ENCODE assay signal across 1 cellular context in the genomic region with DNA sequence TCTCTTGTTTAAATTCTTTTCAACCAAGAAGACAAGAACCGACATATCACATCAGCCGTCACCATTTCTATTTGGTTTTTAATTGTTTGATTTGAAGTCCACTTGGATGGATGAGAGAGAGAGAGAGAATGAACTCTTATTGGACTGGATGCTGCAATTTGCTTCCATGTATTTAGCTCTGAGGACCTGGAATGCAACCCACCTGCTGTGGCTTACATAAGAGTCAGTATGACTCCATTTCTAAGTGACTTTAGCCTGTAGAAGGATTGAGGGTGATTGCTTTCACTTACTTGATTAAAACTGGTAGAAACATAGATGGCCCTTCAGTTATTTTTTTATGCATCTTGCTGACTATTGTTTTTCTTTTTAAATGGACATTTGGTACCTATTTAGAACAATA.
TF ChIP-seq lines count a peak whose summit lies in the region.

No MANE protein-coding gene starts in this region.

TF ChIP-seq in GM23338, 12 proteins besides CTCF, POLR2A, EP300 and RAD21 (continued from another document):
- TF ChIP-seq, protein P1, sequence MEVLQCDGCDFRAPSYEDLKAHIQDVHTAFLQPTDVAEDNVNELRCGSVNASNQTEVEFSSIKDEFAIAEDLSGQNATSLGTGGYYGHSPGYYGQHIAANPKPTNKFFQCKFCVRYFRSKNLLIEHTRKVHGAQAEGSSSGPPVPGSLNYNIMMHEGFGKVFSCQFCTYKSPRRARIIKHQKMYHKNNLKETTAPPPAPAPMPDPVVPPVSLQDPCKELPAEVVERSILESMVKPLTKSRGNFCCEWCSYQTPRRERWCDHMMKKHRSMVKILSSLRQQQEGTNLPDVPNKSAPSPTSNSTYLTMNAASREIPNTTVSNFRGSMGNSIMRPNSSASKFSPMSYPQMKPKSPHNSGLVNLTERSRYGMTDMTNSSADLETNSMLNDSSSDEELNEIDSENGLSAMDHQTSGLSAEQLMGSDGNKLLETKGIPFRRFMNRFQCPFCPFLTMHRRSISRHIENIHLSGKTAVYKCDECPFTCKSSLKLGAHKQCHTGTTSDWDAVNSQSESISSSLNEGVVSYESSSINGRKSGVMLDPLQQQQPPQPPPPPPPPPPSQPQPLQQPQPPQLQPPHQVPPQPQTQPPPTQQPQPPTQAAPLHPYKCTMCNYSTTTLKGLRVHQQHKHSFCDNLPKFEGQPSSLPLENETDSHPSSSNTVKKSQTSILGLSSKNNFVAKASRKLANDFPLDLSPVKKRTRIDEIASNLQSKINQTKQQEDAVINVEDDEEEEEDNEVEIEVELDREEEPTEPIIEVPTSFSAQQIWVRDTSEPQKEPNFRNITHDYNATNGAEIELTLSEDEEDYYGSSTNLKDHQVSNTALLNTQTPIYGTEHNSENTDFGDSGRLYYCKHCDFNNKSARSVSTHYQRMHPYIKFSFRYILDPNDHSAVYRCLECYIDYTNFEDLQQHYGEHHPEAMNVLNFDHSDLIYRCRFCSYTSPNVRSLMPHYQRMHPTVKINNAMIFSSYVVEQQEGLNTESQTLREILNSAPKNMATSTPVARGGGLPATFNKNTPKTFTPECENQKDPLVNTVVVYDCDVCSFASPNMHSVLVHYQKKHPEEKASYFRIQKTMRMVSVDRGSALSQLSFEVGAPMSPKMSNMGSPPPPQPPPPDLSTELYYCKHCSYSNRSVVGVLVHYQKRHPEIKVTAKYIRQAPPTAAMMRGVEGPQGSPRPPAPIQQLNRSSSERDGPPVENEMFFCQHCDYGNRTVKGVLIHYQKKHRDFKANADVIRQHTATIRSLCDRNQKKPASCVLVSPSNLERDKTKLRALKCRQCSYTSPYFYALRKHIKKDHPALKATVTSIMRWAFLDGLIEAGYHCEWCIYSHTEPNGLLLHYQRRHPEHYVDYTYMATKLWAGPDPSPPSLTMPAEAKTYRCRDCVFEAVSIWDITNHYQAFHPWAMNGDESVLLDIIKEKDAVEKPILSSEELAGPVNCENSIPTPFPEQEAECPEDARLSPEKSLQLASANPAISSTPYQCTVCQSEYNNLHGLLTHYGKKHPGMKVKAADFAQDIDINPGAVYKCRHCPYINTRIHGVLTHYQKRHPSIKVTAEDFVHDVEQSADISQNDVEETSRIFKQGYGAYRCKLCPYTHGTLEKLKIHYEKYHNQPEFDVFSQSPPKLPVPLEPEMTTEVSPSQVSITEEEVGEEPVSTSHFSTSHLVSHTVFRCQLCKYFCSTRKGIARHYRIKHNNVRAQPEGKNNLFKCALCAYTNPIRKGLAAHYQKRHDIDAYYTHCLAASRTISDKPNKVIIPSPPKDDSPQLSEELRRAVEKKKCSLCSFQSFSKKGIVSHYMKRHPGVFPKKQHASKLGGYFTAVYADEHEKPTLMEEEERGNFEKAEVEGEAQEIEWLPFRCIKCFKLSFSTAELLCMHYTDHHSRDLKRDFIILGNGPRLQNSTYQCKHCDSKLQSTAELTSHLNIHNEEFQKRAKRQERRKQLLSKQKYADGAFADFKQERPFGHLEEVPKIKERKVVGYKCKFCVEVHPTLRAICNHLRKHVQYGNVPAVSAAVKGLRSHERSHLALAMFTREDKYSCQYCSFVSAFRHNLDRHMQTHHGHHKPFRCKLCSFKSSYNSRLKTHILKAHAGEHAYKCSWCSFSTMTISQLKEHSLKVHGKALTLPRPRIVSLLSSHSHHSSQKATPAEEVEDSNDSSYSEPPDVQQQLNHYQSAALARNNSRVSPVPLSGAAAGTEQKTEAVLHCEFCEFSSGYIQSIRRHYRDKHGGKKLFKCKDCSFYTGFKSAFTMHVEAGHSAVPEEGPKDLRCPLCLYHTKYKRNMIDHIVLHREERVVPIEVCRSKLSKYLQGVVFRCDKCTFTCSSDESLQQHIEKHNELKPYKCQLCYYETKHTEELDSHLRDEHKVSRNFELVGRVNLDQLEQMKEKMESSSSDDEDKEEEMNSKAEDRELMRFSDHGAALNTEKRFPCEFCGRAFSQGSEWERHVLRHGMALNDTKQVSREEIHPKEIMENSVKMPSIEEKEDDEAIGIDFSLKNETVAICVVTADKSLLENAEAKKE (CRISPR knock-in tag; IDR thresholded peaks at IDR 0.05) = no peak
- TF ChIP-seq POLR2AphosphoS5 (IDR thresholded peaks at IDR 0.05; ENCODE audit: low read depth) (no peak), STAT1 (IDR thresholded peaks at IDR 0.05; ENCODE audit: unreplicated experiment) (no peak), JUNB (IDR thresholded peaks at IDR 0.05; ENCODE audit: unreplicated experiment) (no peak), CREB1 (CRISPR knock-in tag; IDR thresholded peaks at IDR 0.05; ENCODE audit: low read depth) (no peak), EZH2phosphoT487 (IDR thresholded peaks at IDR 0.05; ENCODE audit: unreplicated experiment) (no peak), ZNF114 (CRISPR knock-in tag; IDR thresholded peaks at IDR 0.05) (no peak), NANOG (IDR thresholded peaks at IDR 0.05; ENCODE audit: borderline replicate concordance) (no peak), EZH2 (IDR thresholded peaks at IDR 0.05; ENCODE audit: low read depth, unreplicated experiment) (no peak), REST (IDR thresholded peaks at IDR 0.05; ENCODE audit: unreplicated experiment) (no peak)
